In the genomic region with DNA sequence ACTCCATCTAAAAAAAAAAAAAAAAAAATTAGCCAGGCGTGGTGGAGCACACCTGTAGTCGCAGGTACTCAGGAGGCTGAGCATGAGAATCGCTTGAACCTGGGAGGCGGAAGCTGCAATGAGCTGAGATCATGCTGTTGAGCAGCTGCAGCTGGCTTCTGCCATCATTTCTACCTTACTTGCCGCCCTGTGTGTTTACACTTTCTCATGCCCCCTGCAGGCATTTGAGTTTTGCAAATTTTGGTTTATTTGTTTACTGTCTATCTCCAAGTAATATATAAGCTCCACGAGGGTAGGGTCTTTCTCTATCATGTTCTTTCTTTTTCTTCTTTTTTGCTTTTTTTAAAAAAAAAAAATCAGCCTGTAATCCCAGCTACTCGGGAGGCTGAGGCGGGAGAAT, we compare ENCODE assay signal across 20 cellular contexts. TPM values are rescaled to one million over a fixed set of nuclear protein-coding genes. Genes with fewer than 3 reads are reported as not detected.
DNase-seq lines count a peak whose midpoint lies in the region; ATAC-seq and TF ChIP-seq lines count a peak whose summit lies in the region.
"Had no signal": no experiment of that assay in that cellular context is flagged by ENCODE, and none has a peak within 500 bp of the region (broad histone marks: within the 10 kb centered on the region; RNA-seq: fewer than 3 reads in every experiment).

No MANE protein-coding gene starts in this region.

- no peaks in the 10 kb centered on the region for H3K36me3 ChIP-seq in PC-3 (ENCODE audit: low read depth, low read length)
- H3K36me3 ChIP-seq in right lobe of liver = no peaks in the 10 kb centered on the region
- H3K36me3 ChIP-seq: BLaER1 had no signal

- H3F3A ChIP-seq in PC-3 (ENCODE audit: low read length, unreplicated experiment) = no peaks in the 10 kb centered on the region

- POLR2A ChIA-PET in PC-3 (lab: Charles Lee; ENCODE audit: unreplicated experiment) = interaction anchor here (0.7 to 0.8 kb wide), 2 partner anchors 18 to 29 kb away, joined by 3 to 5 read pairs; no protein-coding TSS in a partner anchor

- TF ChIP-seq CTCF in PC-3 (conservative IDR thresholded peaks at IDR 0.05; ENCODE audit: low read depth, low read length) (peak; percentile 25; the same call in 1 of the 2 replicates), VCaP (conservative IDR thresholded peaks at IDR 0.05) (0 out of 2 replicates have a peak, but pooled peaks have one; percentile 9), right lobe of liver (IDR thresholded peaks at IDR 0.05) (no peak)

- H3K27ac ChIP-seq in PC-3 (ENCODE audit: low read length) (peak overlapping the region; percentile 96), VCaP (peak overlapping the region; percentile 57), right lobe of liver (no peak overlapping the region)
- H3K27ac ChIP-seq: 22Rv1, BLaER1 had no signal

- no TSS peak for BruUV-seq in PC-3 (replicated peaks; lab: Mats Ljungman, UMichigan)

- TF ChIP-seq POLR2A in right lobe of liver (IDR thresholded peaks at IDR 0.05) = no peak

- H4K20me1 ChIP-seq in PC-3 (ENCODE audit: low read length) = no peaks in the 10 kb centered on the region
- H4K20me1 ChIP-seq: BLaER1 had no signal

- intact Hi-C loops in PC-3 (cut with micrococcal nuclease) = no loop called here
- intact Hi-C loops in right lobe of liver (cut with DNase I) = no loop called here

- no peak for ATAC-seq in PC-3
- ATAC-seq in right lobe of liver = no peak
- ATAC-seq: CD8-positive, alpha-beta T cell; GM12878; GM23338 had no signal

- H2AFZ ChIP-seq in PC-3 (ENCODE audit: low read length) = no peak overlapping the region
- H2AFZ ChIP-seq: GM23338 had no signal

- peak overlapping the region; percentile 73; the same call in 1 of the 2 replicates for H3K9ac ChIP-seq in PC-3 (ENCODE audit: low read length)
- H3K9ac ChIP-seq: BLaER1 had no signal

- DNase-seq in NCI-H526 (lab: John Stamatoyannopoulos, UW) (peak; percentile 51 to 56), NCI-H526 treated with DMSO at 0.1 percent for 48 hours (lab: John Stamatoyannopoulos, UW) (no peak), PC-3 (peak; percentile 48), right lobe of liver (no peak), NCI-H1105 treated with DMSO at 0.1 percent for 48 hours (lab: John Stamatoyannopoulos, UW) (no peak)
- no peak for DNase-seq in effector CD4-positive, alpha-beta T cell
- DNase-seq: CD8-positive, alpha-beta T cell; DMS 273 treated with DMSO at 0.1 percent for 48 hours; DMS53; DND-41; EL; HCEC 1CT had no signal

- WGBS in right lobe of liver (ENCODE audit: insufficient coverage, low coverage, low lambda C conversion rate, missing lambda C conversion rate) = 73% methylated on average over 8 of the region's 8 CpGs

- H3K79me2 ChIP-seq in PC-3 (ENCODE audit: low read length) = no peaks in the 10 kb centered on the region

- H3K4me2 ChIP-seq in PC-3 (ENCODE audit: low read length) = no peak overlapping the region
- H3K4me2 ChIP-seq: BLaER1, GM23338 had no signal

- H3K4me3 ChIP-seq in PC-3 (ENCODE audit: low read length) (no peak overlapping the region), right lobe of liver (no peak overlapping the region)
- H3K4me3 ChIP-seq: BLaER1, GM12878, GM23338 had no signal

- no peaks in the 10 kb centered on the region for H3K27me3 ChIP-seq in PC-3 (ENCODE audit: low read length)
- no peaks in the 10 kb centered on the region for H3K27me3 ChIP-seq in right lobe of liver
- H3K27me3 ChIP-seq: BLaER1 had no signal

- no peaks in the 10 kb centered on the region for H3K9me2 ChIP-seq in PC-3 (replicated peaks; ENCODE audit: low read length)

- no peaks in the 10 kb centered on the region for H3K9me3 ChIP-seq in PC-3 (ENCODE audit: low read length)
- no peaks in the 10 kb centered on the region for H3K9me3 ChIP-seq in right lobe of liver
- H3K9me3 ChIP-seq: BLaER1 had no signal

- CTCF ChIA-PET in PC-3 (lab: Charles Lee) = no interaction called here

- H3K4me1 ChIP-seq in PC-3 (ENCODE audit: insufficient read depth, low read length) (peaks cover 26% of the 10 kb centered on the region), right lobe of liver (no peaks in the 10 kb centered on the region)

RNA-seq across cellular contexts. Expression of a gene that starts 18.0 kb away (rescaled TPM):
- total RNA-seq in PC-3 (2014; rRNA removed) (1.8 TPM in 1 of 2 replicates, not detected in the other), right lobe of liver (not detected)
- total RNA-seq: A673; CD8-positive, alpha-beta T cell; G401; GM12878 had no signal

RNA-seq across cellular contexts. Expression of a gene that starts 46.7 kb away (rescaled TPM):
- total RNA-seq in PC-3 (2014; rRNA removed) = 0.15 and 0.23 TPM in 2 replicates
- total RNA-seq in right lobe of liver = under 1 TPM in 1 of 6 experiments, not detected in 5; 0.02 TPM
- total RNA-seq: CD8-positive, alpha-beta T cell; GM12878 had no signal

RNA-seq across cellular contexts. Expression of a gene that starts 54.3 kb away (rescaled TPM):
- total RNA-seq in PC-3 (2014; rRNA removed) = not detected in 2 replicates
- under 1 TPM in 1 of 6 experiments, not detected in 5; 0.37 TPM for total RNA-seq in right lobe of liver
- total RNA-seq: A673; CD8-positive, alpha-beta T cell; GM12878; GM23338; HT-29 had no signal

Comparison
In these comparisons a context has a peak if more than half of its experiments do, and no peak if none do; other contexts are left out.
1. DNase-seq: peak in NCI-H526 (2 of 2) and PC-3 (single experiment); none in NCI-H526 treated with DMSO at 0.1 percent for 48 hours (single experiment), right lobe of liver (0 of 3), NCI-H1105 treated with DMSO at 0.1 percent for 48 hours (single experiment) and effector CD4-positive, alpha-beta T cell (single experiment).
2. H3K27ac ChIP-seq: peak in PC-3 (single experiment) and VCaP (single experiment); none in right lobe of liver (0 of 3).
3. CTCF ChIP-seq: peak in PC-3 (single experiment) and VCaP (single experiment); none in right lobe of liver (0 of 4).